In genomic region chr4:169268951-169269781, GRCh38 we compare ENCODE assay signal across 8 cellular contexts. TPM values are rescaled to one million over a fixed set of nuclear protein-coding genes. Genes with fewer than 3 reads are reported as not detected.
DNase-seq lines count a peak whose midpoint lies in the region; ATAC-seq, FAIRE-seq and TF ChIP-seq lines count a peak whose summit lies in the region.

No MANE protein-coding gene starts in this region.

- peak overlapping the region; percentile 75 for H2BK12ac ChIP-seq in trophoblast cell (ENCODE audit: low read length)

- WGBS in trophoblast cell (ENCODE audit: extremely low coverage, insufficient coverage, insufficient read length): no CpG with 5 or more reads among the region's 14 CpGs

- H2AK5ac ChIP-seq in trophoblast cell (ENCODE audit: low read length): no peak overlapping the region

- H3K27me3 ChIP-seq in SJCRH30 (no peaks in the 10 kb centered on the region), fibroblast of lung (ENCODE audit: control insufficient read depth, insufficient read depth, low read length) (no peaks in the 10 kb centered on the region), trophoblast cell (ENCODE audit: insufficient read depth, low read length) (no peaks in the 10 kb centered on the region)
- peaks cover 16% of the 10 kb centered on the region for H3K27me3 ChIP-seq in effector memory CD4-positive, alpha-beta T cell (replicated peaks; ENCODE audit: control insufficient read depth, insufficient read depth, low read length, poor library complexity, severe bottlenecking)

- H3K9me3 ChIP-seq in SJCRH30 (replicated peaks) (no peaks in the 10 kb centered on the region), fibroblast of lung (ENCODE audit: control insufficient read depth, insufficient read depth, low read depth, low read length) (no peaks in the 10 kb centered on the region), trophoblast cell (ENCODE audit: insufficient read depth, low read depth, low read length) (no peaks in the 10 kb centered on the region)
- no peaks in the 10 kb centered on the region for H3K9me3 ChIP-seq in effector memory CD4-positive, alpha-beta T cell (ENCODE audit: control insufficient read depth, low read length)

- H3K9ac ChIP-seq in fibroblast of lung (ENCODE audit: insufficient read depth, low read length) (peak overlapping the region; percentile 93), trophoblast cell (ENCODE audit: low read length) (no peak overlapping the region)

- no peaks in the 10 kb centered on the region for H4K20me1 ChIP-seq in fibroblast of lung (ENCODE audit: control insufficient read depth, extremely low read depth, insufficient read depth, low read length)

- peak overlapping the region; percentile 2 for H4K8ac ChIP-seq in trophoblast cell (ENCODE audit: low read depth, low read length)

- H3K4me1 ChIP-seq in SJCRH30 (no peaks in the 10 kb centered on the region; the same call in 1 of the 2 replicates), fibroblast of lung (ENCODE audit: control insufficient read depth, extremely low read depth, insufficient read depth, low read length) (peaks cover 9% of the 10 kb centered on the region), trophoblast cell (ENCODE audit: control insufficient read depth in 1 of 2, insufficient read depth in 2 of 2, low read length in 2 of 2) (peaks cover 9 to 19% of the 10 kb centered on the region in 2 experiments)
- peaks cover 10% of the 10 kb centered on the region for H3K4me1 ChIP-seq in effector memory CD4-positive, alpha-beta T cell (ENCODE audit: control insufficient read depth, insufficient read depth, low read length, poor library complexity, severe bottlenecking)

- peak overlapping the region; percentile 40 for H3K14ac ChIP-seq in trophoblast cell (ENCODE audit: low read length)

- H3K79me1 ChIP-seq in trophoblast cell (ENCODE audit: low read length): peaks cover 20% of the 10 kb centered on the region

- H3K27ac ChIP-seq in SJCRH30 (peak overlapping the region; percentile 71; the same call in 1 of the 2 replicates), fibroblast of lung (ENCODE audit: insufficient read depth, low read length) (peak overlapping the region; percentile 92), trophoblast cell (ENCODE audit: low read depth, low read length) (peak overlapping the region; percentile 9)
- H3K27ac ChIP-seq in effector memory CD4-positive, alpha-beta T cell (ENCODE audit: insufficient read depth, low read length, poor library complexity, severe bottlenecking): no peak overlapping the region

- H3K18ac ChIP-seq in trophoblast cell (ENCODE audit: low read length): peak overlapping the region; percentile 92

- H3K79me2 ChIP-seq in fibroblast of lung (ENCODE audit: control insufficient read depth, insufficient read depth, low read length): peaks cover 64% of the 10 kb centered on the region
- peaks cover 21% of the 10 kb centered on the region for H3K79me2 ChIP-seq in trophoblast cell (ENCODE audit: control insufficient read depth, insufficient read depth, low read length, poor library complexity)

- DNase-seq in GM19239 (ENCODE audit: insufficient read length, low spot score) (no peak), SJCRH30 (peak; percentile 7 to 19), fibroblast of lung (ENCODE audit: low read depth in 2 of 2) (peak; percentile 67 to 92), trophoblast cell (peak; percentile 83 to 92)
- DNase-seq in central memory CD4-positive, alpha-beta T cell: no peak
- DNase-seq in effector memory CD4-positive, alpha-beta T cell: no peak

- TF ChIP-seq CTCF in fibroblast of lung (conservative IDR thresholded peaks at IDR 0.05 in 1 of 2, IDR thresholded peaks at IDR 0.05 in 1 of 2; ENCODE audit: low read depth in 1 of 2, low read length in 2 of 2): no peak

- H2BK120ac ChIP-seq in trophoblast cell (ENCODE audit: insufficient read depth, low read length, poor library complexity): no peak overlapping the region

- peak overlapping the region; percentile 90 for H3K4ac ChIP-seq in trophoblast cell (ENCODE audit: low read depth, low read length)

- H3K36me3 ChIP-seq in SJCRH30 (peaks cover 3% of the 10 kb centered on the region; the same call in 1 of the 2 replicates), fibroblast of lung (ENCODE audit: control insufficient read depth, insufficient read depth, low read length) (peaks cover 3% of the 10 kb centered on the region), trophoblast cell (ENCODE audit: control insufficient read depth in 1 of 2, insufficient read depth in 2 of 2, low read length in 2 of 2) (peaks cover 5 to 6% of the 10 kb centered on the region in 2 experiments)
- H3K36me3 ChIP-seq in effector memory CD4-positive, alpha-beta T cell (ENCODE audit: control insufficient read depth, insufficient read depth, low read length): no peaks in the 10 kb centered on the region

- H4K12ac ChIP-seq in trophoblast cell (ENCODE audit: low read depth, low read length): no peak overlapping the region

- H3K4me3 ChIP-seq in SJCRH30: peak overlapping the region; percentile 92
- peak overlapping the region; percentile 87 to 93 (median 90) for H3K4me3 ChIP-seq in fibroblast of lung (replicated peaks in 1 of 4; ENCODE audit: control extremely low read depth in 1 of 4, insufficient read depth in 1 of 4, low read depth in 3 of 4, low read length in 4 of 4)
- H3K4me3 ChIP-seq in trophoblast cell (ENCODE audit: low read depth, low read length): no peak overlapping the region
- H3K4me3 ChIP-seq in effector memory CD4-positive, alpha-beta T cell (ENCODE audit: insufficient read depth, low read depth, low read length, poor library complexity, severe bottlenecking): no peak overlapping the region

- no peak overlapping the region for H2AFZ ChIP-seq in fibroblast of lung (ENCODE audit: low read length)
- no peak overlapping the region for H2AFZ ChIP-seq in trophoblast cell (ENCODE audit: insufficient read depth, low read length, poor library complexity)

- H3K23ac ChIP-seq in trophoblast cell (ENCODE audit: low read length): no peak overlapping the region

- peak; percentile 45 for FAIRE-seq in GM19239 (lab: Jason Lieb, UNC)

- H2BK5ac ChIP-seq in trophoblast cell (ENCODE audit: low read depth, low read length, poor library complexity): peak overlapping the region; percentile 54

- peak overlapping the region; percentile 94 for H3K4me2 ChIP-seq in fibroblast of lung (ENCODE audit: extremely low read depth, insufficient read depth, low read length)
- peak overlapping the region; percentile 82 for H3K4me2 ChIP-seq in trophoblast cell (ENCODE audit: low read length)

- ATAC-seq in GM21825 (IDR thresholded peaks at IDR 0.05; ENCODE audit: unreplicated experiment) (no peak), HG03378 (IDR thresholded peaks at IDR 0.05; ENCODE audit: unreplicated experiment) (no peak)

- H4K91ac ChIP-seq in trophoblast cell (ENCODE audit: low read depth, low read length): peak overlapping the region; percentile 35

RNA-seq across cellular contexts. Expression of gene SH3RF1, which starts 1.6 kb away (rescaled TPM):
- 4.6 and 5.8 TPM in 2 replicates for total RNA-seq in SJCRH30 (2014; rRNA removed; shearing (Covaris generic))
- total RNA-seq in fibroblast of lung: 10.5 and 13.0 TPM in 2 replicates
- 15.7 and 18.8 TPM in 2 replicates for polyA plus RNA-seq in fibroblast of lung
- 10.6 and 16.4 TPM in 2 replicates for polyA plus RNA-seq in fibroblast of lung (2012)
- polyA minus RNA-seq in fibroblast of lung (ENCODE audit: low replicate concordance): 69.2 and 74.1 TPM in 2 replicates
- 13.7 and 14.0 TPM in 2 replicates for polyA plus RNA-seq in trophoblast cell (2013)

Comparison
In these comparisons a context has a peak if more than half of its experiments do, and no peak if none do; other contexts are left out.
1. DNase-seq: peak in SJCRH30 (2 of 2), fibroblast of lung (2 of 2) and trophoblast cell (2 of 2); none in GM19239 (single experiment), central memory CD4-positive, alpha-beta T cell (single experiment) and effector memory CD4-positive, alpha-beta T cell (0 of 3).
2. H3K4me3 ChIP-seq: peak in SJCRH30 (single experiment) and fibroblast of lung (4 of 4); none in trophoblast cell (single experiment) and effector memory CD4-positive, alpha-beta T cell (single experiment).